Comparison of ENCODE assay signal across 1 cellular context in the genomic region with DNA sequence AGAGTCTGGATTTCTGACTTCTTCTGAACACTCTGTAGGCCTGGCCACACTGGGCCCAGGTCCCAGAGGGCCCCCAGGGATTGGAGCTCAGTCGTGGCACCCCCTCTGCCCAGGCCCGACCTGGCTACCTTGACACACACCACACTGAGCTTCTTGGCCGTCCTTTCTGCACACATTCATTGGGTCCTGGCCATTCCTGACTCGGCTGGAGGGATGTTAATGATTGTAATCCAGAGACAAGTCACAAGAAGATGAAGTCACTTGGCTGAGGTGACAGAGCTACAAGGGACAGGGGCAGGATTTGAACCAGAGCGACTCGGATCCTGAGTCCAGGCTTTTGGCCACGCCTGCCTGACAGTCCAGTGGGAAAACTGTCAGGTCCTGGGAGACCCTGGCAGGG.
TF ChIP-seq lines count a peak whose summit lies in the region.

No MANE protein-coding gene starts in this region.

TF ChIP-seq in IMR-90, 13 proteins besides CTCF, POLR2A, EP300 and RAD21:
- no peak for TF ChIP-seq MAZ (IDR thresholded peaks at IDR 0.05; ENCODE audit: borderline replicate concordance, low read depth, low read length)
- TF ChIP-seq, protein P1, sequence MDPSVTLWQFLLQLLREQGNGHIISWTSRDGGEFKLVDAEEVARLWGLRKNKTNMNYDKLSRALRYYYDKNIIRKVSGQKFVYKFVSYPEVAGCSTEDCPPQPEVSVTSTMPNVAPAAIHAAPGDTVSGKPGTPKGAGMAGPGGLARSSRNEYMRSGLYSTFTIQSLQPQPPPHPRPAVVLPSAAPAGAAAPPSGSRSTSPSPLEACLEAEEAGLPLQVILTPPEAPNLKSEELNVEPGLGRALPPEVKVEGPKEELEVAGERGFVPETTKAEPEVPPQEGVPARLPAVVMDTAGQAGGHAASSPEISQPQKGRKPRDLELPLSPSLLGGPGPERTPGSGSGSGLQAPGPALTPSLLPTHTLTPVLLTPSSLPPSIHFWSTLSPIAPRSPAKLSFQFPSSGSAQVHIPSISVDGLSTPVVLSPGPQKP (IDR thresholded peaks at IDR 0.05; ENCODE audit: borderline replicate concordance, low read depth, low read length) = no peak
- no peak for TF ChIP-seq CHD1 (IDR thresholded peaks at IDR 0.05; ENCODE audit: low read depth, low read length)
- no peak for TF ChIP-seq FOS (IDR thresholded peaks at IDR 0.05; ENCODE audit: low read depth, low read length)
- TF ChIP-seq MAFK (IDR thresholded peaks at IDR 0.05; ENCODE audit: low read depth, low read length) = no peak
- TF ChIP-seq SMC3 (IDR thresholded peaks at IDR 0.05; ENCODE audit: low read depth, low read length) = no peak
- TF ChIP-seq RCOR1 (IDR thresholded peaks at IDR 0.05; ENCODE audit: insufficient replicate concordance, low read length) = no peak
- TF ChIP-seq BHLHE40 (IDR thresholded peaks at IDR 0.05; ENCODE audit: low read depth, low read length) = no peak
- TF ChIP-seq NFE2L2 (IDR thresholded peaks at IDR 0.05; ENCODE audit: low read depth, low read length) = no peak
- no peak for TF ChIP-seq USF2 (IDR thresholded peaks at IDR 0.05; ENCODE audit: low read depth, low read length)
